31 cellular contexts compared by ENCODE assay signal in the genomic region with DNA sequence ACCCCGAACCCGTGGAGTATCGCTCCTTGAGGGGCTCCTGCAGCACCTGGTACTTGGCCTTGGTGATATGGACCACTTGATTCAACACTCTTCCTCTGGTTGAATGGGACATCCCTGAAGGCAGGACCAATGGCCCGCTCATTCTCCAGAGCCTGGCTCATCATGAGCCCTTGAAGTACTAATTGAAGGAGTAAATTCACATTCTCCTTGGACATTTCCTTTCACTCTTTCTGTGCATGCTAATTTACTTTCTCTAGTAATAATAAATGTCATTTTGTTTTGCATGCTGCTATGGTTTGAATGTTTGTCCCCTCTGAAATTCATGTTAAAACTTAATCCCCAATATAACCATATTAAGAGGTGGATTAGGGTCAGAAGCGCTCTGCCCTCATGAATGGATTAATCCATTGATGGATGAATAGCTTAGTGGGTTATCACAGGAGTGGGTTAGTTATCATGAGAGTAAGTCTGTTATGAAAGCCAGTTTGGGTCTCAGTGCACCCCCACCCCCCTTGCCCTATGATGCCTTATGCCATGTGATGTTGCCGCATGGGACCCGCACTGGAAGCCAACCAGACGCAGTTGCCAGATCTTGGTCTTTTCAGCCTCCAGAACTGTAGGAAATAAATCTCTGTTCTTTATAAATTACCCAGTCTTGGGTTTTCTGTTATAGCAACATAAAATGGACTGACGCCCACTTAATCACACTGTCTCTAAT. TPM values are rescaled to one million over a fixed set of nuclear protein-coding genes. Genes with fewer than 3 reads are reported as not detected.
DNase-seq lines count a peak whose midpoint lies in the region; ATAC-seq and TF ChIP-seq lines count a peak whose summit lies in the region.
"Had no signal": no experiment of that assay in that cellular context is flagged by ENCODE, and none has a peak within 500 bp of the region (broad histone marks: within the 10 kb centered on the region; RNA-seq: fewer than 3 reads in every experiment).

No MANE protein-coding gene starts in this region.

- DNase-seq in H9: no peak
- DNase-seq in SJCRH30: no peak
- no peak for DNase-seq in mesendoderm
- no peak for DNase-seq in thoracic aorta (ENCODE audit: low spot score)
- DNase-seq in Peyer's patch: no peak
- DNase-seq in NCI-H524 treated with DMSO at 0.1 percent for 48 hours (lab: John Stamatoyannopoulos, UW): no peak
- DNase-seq: activated CD4-positive, alpha-beta T cell treated with anti-CD3 and anti-CD28 coated beads, Interleukin-2, amount 10 ng/mL, durations not matched to agents 7 days and 5 days; activated gamma-delta T cell; activated T-cell treated with anti-CD3 and anti-CD28 coated beads, Interleukin-2, amount 50 U/mL, for 24 hours; central memory CD4-positive, alpha-beta T cell; dermis blood vessel endothelial cell; EL; esophagus squamous epithelium; foreskin keratinocyte; KBM-7; lower lobe of right lung; mucosa of descending colon; NCI-H1092; NCI-H1694 treated with DMSO at 0.1 percent for 48 hours; NCI-H446 treated with DMSO at 0.1 percent for 48 hours; posterior cingulate gyrus; right cardiac atrium; spleen; stimulated activated CD4-positive, alpha-beta T cell treated with anti-CD3 and anti-CD28 coated beads, Interleukin-2, amount 100 ng/mL, for 24 hours; stimulated activated CD8-positive, alpha-beta memory T cell treated with anti-CD3 and anti-CD28 coated beads, Interleukin-4, amount 100 ng/mL, for 48 hours; testis had no signal

- H2AFZ ChIP-seq in H9 (ENCODE audit: low read length): no peak overlapping the region

- H3K4ac ChIP-seq in H9 (ENCODE audit: low read depth, low read length): no peak overlapping the region
- peak overlapping the region; percentile 79 for H3K4ac ChIP-seq in mesendoderm (ENCODE audit: low read depth, low read length)

- H2BK120ac ChIP-seq in H9 (ENCODE audit: low read depth, low read length, poor library complexity, severe bottlenecking) (no peak overlapping the region), mesendoderm (ENCODE audit: low read depth, low read length) (peak overlapping the region; percentile 98)

- H3K56ac ChIP-seq in H9 (ENCODE audit: insufficient read length, low read depth, low read length) (no peak overlapping the region), mesendoderm (ENCODE audit: low read length) (peak overlapping the region; percentile 38)

- no peak overlapping the region for H3K14ac ChIP-seq in H9 (ENCODE audit: insufficient read depth, low read length)

- H3K9me3 ChIP-seq in H9 (ENCODE audit: control insufficient read depth, low read depth, low read length) (no peaks in the 10 kb centered on the region), SJCRH30 (replicated peaks) (no peaks in the 10 kb centered on the region), thoracic aorta (no peaks in the 10 kb centered on the region), Peyer's patch (no peaks in the 10 kb centered on the region)
- H3K9me3 ChIP-seq: BLaER1, esophagus squamous epithelium, lower lobe of right lung, mucosa of descending colon, testis had no signal

- peaks cover 2 to 3% of the 10 kb centered on the region in 2 experiments; a peak in 4 of 5 replicates for H3K9me3 Mint-ChIP-seq in H9
- H3K9me3 Mint-ChIP-seq: activated CD4-positive, alpha-beta T cell treated with anti-CD3 and anti-CD28 coated beads, Interleukin-2, amount 10 ng/mL, durations not matched to agents 7 days and 5 days; activated T-cell treated with anti-CD3 and anti-CD28 coated beads, Interleukin-2, amount 50 U/mL, for 24 hours; stimulated activated naive CD8-positive, alpha-beta T cell treated with anti-CD3 and anti-CD28 coated beads, Interleukin-15, Interleukin-2, amounts not matched to agents 100 ng/mL and 50 ng/mL, for 24 hours had no signal

- H2BK15ac ChIP-seq in H9 (ENCODE audit: low read depth, low read length): no peak overlapping the region
- peak overlapping the region; percentile 1 for H2BK15ac ChIP-seq in mesendoderm (replicated peaks; ENCODE audit: low read depth)

- peak overlapping the region; percentile 71 to 96 (median 94) for H3K27ac Mint-ChIP-seq in H9
- H3K27ac Mint-ChIP-seq: activated CD4-positive, alpha-beta T cell treated with anti-CD3 and anti-CD28 coated beads, Interleukin-2, amount 10 ng/mL, durations not matched to agents 7 days and 5 days; activated T-cell treated with anti-CD3 and anti-CD28 coated beads, Interleukin-2, amount 50 U/mL, for 24 hours; stimulated activated naive CD8-positive, alpha-beta T cell treated with anti-CD3 and anti-CD28 coated beads, Interleukin-15, Interleukin-2, amounts not matched to agents 100 ng/mL and 50 ng/mL, for 24 hours had no signal

- H3K27ac ChIP-seq in H9 (ENCODE audit: insufficient read length, low read depth, low read length) (peak overlapping the region; percentile 6), SJCRH30 (0 out of 2 replicates have a peak overlapping the region, but pooled peaks have one; percentile 80), mesendoderm (ENCODE audit: low read depth, low read length) (peak overlapping the region; percentile 94), thoracic aorta (peak overlapping the region; percentile 85 to 87), Peyer's patch (no peak overlapping the region)
- H3K27ac ChIP-seq: BLaER1, foreskin keratinocyte, lower lobe of right lung, spleen, testis had no signal

- H3K4me1 ChIP-seq in H9 (ENCODE audit: insufficient read depth, low read length) (peaks cover 16% of the 10 kb centered on the region), SJCRH30 (peaks cover 11% of the 10 kb centered on the region), mesendoderm (ENCODE audit: control insufficient read depth, low read depth, low read length) (peaks cover 15% of the 10 kb centered on the region), thoracic aorta (ENCODE audit: control insufficient read depth in 1 of 2, low read depth in 2 of 2) (peaks cover 14 to 33% of the 10 kb centered on the region in 2 donors), Peyer's patch (peaks cover 0 to 10% (median 4%) of the 10 kb centered on the region in 4 donors)

- peak overlapping the region in 1 of 2 experiments; percentile 26; a peak in 1 of 5 replicates for H3K4me3 Mint-ChIP-seq in H9
- H3K4me3 Mint-ChIP-seq: activated CD4-positive, alpha-beta T cell treated with anti-CD3 and anti-CD28 coated beads, Interleukin-2, amount 10 ng/mL, durations not matched to agents 7 days and 5 days; activated T-cell treated with anti-CD3 and anti-CD28 coated beads, Interleukin-2, amount 50 U/mL, for 24 hours; stimulated activated naive CD8-positive, alpha-beta T cell treated with anti-CD3 and anti-CD28 coated beads, Interleukin-15, Interleukin-2, amounts not matched to agents 100 ng/mL and 50 ng/mL, for 24 hours had no signal

- H3K36me3 ChIP-seq in SJCRH30 (no peaks in the 10 kb centered on the region), mesendoderm (ENCODE audit: control insufficient read depth, insufficient read depth, low read length) (no peaks in the 10 kb centered on the region), thoracic aorta (no peaks in the 10 kb centered on the region), Peyer's patch (no peaks in the 10 kb centered on the region)
- H3K36me3 ChIP-seq: BLaER1, esophagus squamous epithelium, lower lobe of right lung, spleen had no signal

- peaks cover 63 to 67% of the 10 kb centered on the region in 2 experiments for H3K4me1 Mint-ChIP-seq in H9

- H4K20me1 ChIP-seq in H9 (ENCODE audit: control insufficient read depth, insufficient read depth, insufficient read length): no peaks in the 10 kb centered on the region
- H4K20me1 ChIP-seq: BLaER1 had no signal

- H3K23me2 ChIP-seq in H9 (ENCODE audit: insufficient read length, low read depth, low read length, poor library complexity, severe bottlenecking): no peaks in the 10 kb centered on the region

- no peaks in the 10 kb centered on the region for H3K27me3 ChIP-seq in H9 (ENCODE audit: insufficient read depth, low read length)
- H3K27me3 ChIP-seq in SJCRH30: no peaks in the 10 kb centered on the region
- H3K27me3 ChIP-seq in mesendoderm (ENCODE audit: insufficient read depth, low read length, poor library complexity): no peaks in the 10 kb centered on the region
- no peaks in the 10 kb centered on the region for H3K27me3 ChIP-seq in thoracic aorta (replicated peaks; ENCODE audit: insufficient read depth)
- H3K27me3 ChIP-seq in Peyer's patch: peaks cover 0 to 7% of the 10 kb centered on the region in 2 donors
- H3K27me3 ChIP-seq: foreskin keratinocyte, testis had no signal

- peaks cover 4 to 18% (median 6%) of the 10 kb centered on the region in 3 experiments; a peak in 5 of 7 replicates for H3K36me3 Mint-ChIP-seq in H9 (ENCODE audit: insufficient read depth in 1 of 3, low read depth in 3 of 3)

- H2BK12ac ChIP-seq in H9 (ENCODE audit: insufficient read length, low read depth, low read length): peak overlapping the region; percentile 28

- no peaks in the 10 kb centered on the region for H3K79me1 ChIP-seq in H9 (ENCODE audit: insufficient read depth, low read depth, low read length, poor library complexity, severe bottlenecking)
- no peaks in the 10 kb centered on the region for H3K79me1 ChIP-seq in mesendoderm (ENCODE audit: low read length)

- H3K9ac ChIP-seq in H9 (ENCODE audit: extremely low read depth, insufficient read length, low read length) (no peak overlapping the region), mesendoderm (ENCODE audit: low read length) (no peak overlapping the region)
- H3K9ac ChIP-seq: BLaER1 had no signal

- H2AK5ac ChIP-seq in H9 (ENCODE audit: insufficient read length, low read length): peak overlapping the region; percentile 72
- peak overlapping the region; percentile 31 for H2AK5ac ChIP-seq in mesendoderm (ENCODE audit: low read length)

- no peak for ATAC-seq in thoracic aorta (ENCODE audit: insufficient number of reproducible peaks, low FRiP score, low read depth)
- no peak for ATAC-seq in GM18909 (IDR thresholded peaks at IDR 0.05; ENCODE audit: poor library complexity, unreplicated experiment)
- ATAC-seq in GM21423 (IDR thresholded peaks at IDR 0.05; ENCODE audit: unreplicated experiment): no peak
- ATAC-seq: foreskin keratinocyte, GM12878, lower lobe of right lung, mucosa of descending colon, right cardiac atrium had no signal

- H4K91ac ChIP-seq in H9 (ENCODE audit: insufficient read length, low read depth, low read length): no peak overlapping the region

- no peaks in the 10 kb centered on the region for H3K27me3 Mint-ChIP-seq in H9 (ENCODE audit: low read depth)

- no peak for TF ChIP-seq CTCF in H9 (conservative IDR thresholded peaks at IDR 0.05)
- no peak for TF ChIP-seq CTCF in thoracic aorta (IDR thresholded peaks at IDR 0.05)
- TF ChIP-seq CTCF in Peyer's patch (IDR thresholded peaks at IDR 0.05): no peak

- H2BK5ac ChIP-seq in H9 (ENCODE audit: insufficient read length, low read length) (no peak overlapping the region), mesendoderm (ENCODE audit: low read length) (peak overlapping the region; percentile 34)

- no peak overlapping the region for H2BK20ac ChIP-seq in H9 (ENCODE audit: low read depth, low read length, poor library complexity, severe bottlenecking)

- H3K4me3 ChIP-seq in SJCRH30: no peak overlapping the region
- no peak overlapping the region for H3K4me3 ChIP-seq in mesendoderm (ENCODE audit: low read length)
- H3K4me3 ChIP-seq in thoracic aorta: no peak overlapping the region
- no peak overlapping the region for H3K4me3 ChIP-seq in Peyer's patch
- H3K4me3 ChIP-seq: BLaER1, esophagus squamous epithelium, GM12878, lower lobe of right lung, mucosa of descending colon, spleen, testis had no signal

- H4K8ac ChIP-seq in H9 (replicated peaks; ENCODE audit: insufficient read length, low read depth, low read length): no peak overlapping the region
- no peak overlapping the region for H4K8ac ChIP-seq in mesendoderm (ENCODE audit: low read depth, low read length)

- H4K5ac ChIP-seq in H9 (ENCODE audit: insufficient read length, low read depth, low read length) (no peak overlapping the region), mesendoderm (ENCODE audit: low read length) (no peak overlapping the region)

- H3K18ac ChIP-seq in H9 (ENCODE audit: insufficient read length, low read depth, low read length) (peak overlapping the region; percentile 5), mesendoderm (ENCODE audit: low read length) (peak overlapping the region; percentile 94)

- H3K79me2 ChIP-seq in H9 (ENCODE audit: insufficient read depth, low read length): no peaks in the 10 kb centered on the region
- no peaks in the 10 kb centered on the region for H3K79me2 ChIP-seq in mesendoderm (ENCODE audit: control insufficient read depth, insufficient read depth, low read length)

- no peak overlapping the region for H3K4me2 ChIP-seq in H9 (ENCODE audit: insufficient read depth, insufficient read length, low read length)
- H3K4me2 ChIP-seq in mesendoderm (ENCODE audit: low read length): no peak overlapping the region
- H3K4me2 ChIP-seq: BLaER1 had no signal

- H3T11ph ChIP-seq in H9 (ENCODE audit: low read length): no peak overlapping the region

- TF ChIP-seq POLR2A in Peyer's patch (IDR thresholded peaks at IDR 0.05): no peak

- H3K23ac ChIP-seq in H9 (ENCODE audit: insufficient read length, low read depth, low read length): no peak overlapping the region
- H3K23ac ChIP-seq in mesendoderm (ENCODE audit: low read length): no peak overlapping the region

- no CpG with 5 or more reads among the region's 9 CpGs for WGBS in H9 (ENCODE audit: extremely low coverage, insufficient read length, low lambda C conversion rate)
- whole genome bisulfite sequencing in mesendoderm (ENCODE audit: extremely low coverage, insufficient coverage, low lambda C conversion rate): no CpG with 5 or more reads among the region's 9 CpGs

RNA-seq across cellular contexts. Expression of a gene that starts 23.8 kb away (rescaled TPM):
- total RNA-seq in H9 (2021) (49.0 and 49.3 TPM in 2 replicates), thoracic aorta (1 to 10 TPM in 1 of 2 donors, under 1 TPM in 1; 0.81 to 2.0 TPM), Peyer's patch (1 to 10 TPM in 1 of 4 donors, under 1 TPM in 1, not detected in 2; 0.53 to 1.1 TPM)
- 0.53 and 0.73 TPM in 2 replicates for total RNA-seq in SJCRH30 (2014; rRNA removed; shearing (Covaris generic))
- 13.7 TPM for polyA plus RNA-seq in mesendoderm (2013, experiment 1 of 2)
- 14.5 TPM for polyA plus RNA-seq in mesendoderm (2013, experiment 2 of 2)

RNA-seq across cellular contexts. Expression of a gene that starts 38.0 kb away (rescaled TPM):
- 42.5 and 45.2 TPM in 2 replicates for total RNA-seq in H9 (2021)
- 21.1 and 26.3 TPM in 2 replicates for total RNA-seq in SJCRH30 (2014; rRNA removed; shearing (Covaris generic))
- polyA plus RNA-seq in mesendoderm (2013, experiment 1 of 2): 17.1 TPM
- polyA plus RNA-seq in mesendoderm (2013, experiment 2 of 2): 16.9 TPM
- total RNA-seq in thoracic aorta: 10 to 100 TPM; 55.4 to 72.2 TPM
- 10 to 100 TPM; 37.0 to 60.2 (median 45.4) TPM for total RNA-seq in Peyer's patch

Comparison
In these comparisons a context has a peak if more than half of its experiments do, and no peak if none do; other contexts are left out.
1. H3K27ac ChIP-seq: peak in H9 (single experiment), SJCRH30 (single experiment), mesendoderm (single experiment) and thoracic aorta (2 of 2); none in Peyer's patch (0 of 4).
2. RNA of a gene that starts 23.8 kb away (total RNA-seq): 49.0 to 49.3 TPM in H9; 0.81 to 2.0 TPM in thoracic aorta, 0.53 to 0.73 TPM in SJCRH30 and 0.53 to 1.1 TPM in Peyer's patch; every median in the first group is over 10 times any median in the second.